Comparison of ENCODE assay signal across 11 cellular contexts in genomic region chr5:126464959-126465358, GRCh38. TPM values are rescaled to one million over a fixed set of nuclear protein-coding genes. Genes with fewer than 3 reads are reported as not detected.
DNase-seq lines count a peak whose midpoint lies in the region; ATAC-seq and TF ChIP-seq lines count a peak whose summit lies in the region.
"Had no signal": no experiment of that assay in that cellular context is flagged by ENCODE, and none has a peak within 500 bp of the region (broad histone marks: within the 10 kb centered on the region; RNA-seq: fewer than 3 reads in every experiment).

No MANE protein-coding gene starts in this region.

- in situ Hi-C loops in transverse colon (cut with MboI; ENCODE audit: low pct_ligation_motif_present in 1 of 4, low pct_unique_long_range_greater_than_20kb in 1 of 4, low sequenced_read_pairs in 3 of 4), result no loop called here

- intact Hi-C loops in left colon (cut with DNase I, micrococcal nuclease) (no loop called here), transverse colon (cut with DNase I; ENCODE audit: low total_unique reads) (no loop called here)

- DNase-seq in NCI-H1436 (lab: John Stamatoyannopoulos, UW) (peak; percentile 18), NCI-H1436 treated with DMSO at 0.1 percent for 48 hours (lab: John Stamatoyannopoulos, UW) (no peak), NCI-H774 (lab: John Stamatoyannopoulos, UW) (peak; percentile 79), left colon (peak; percentile 74 to 84), transverse colon (peak; percentile 82), epidermal melanocyte (ENCODE audit: insufficient read length, low spot score) (no peak), inferior parietal cortex (ENCODE audit: extremely low spot score) (no peak)
- DNase-seq: central memory CD4-positive, alpha-beta T cell; PC-9 had no signal

- no peak overlapping the region for H3K4me3 ChIP-seq in transverse colon
- H3K4me3 ChIP-seq: PC-9 had no signal

- TF ChIP-seq POLR2A in transverse colon (IDR thresholded peaks at IDR 0.05), result no peak

- H3K9me3 ChIP-seq in transverse colon, result no peaks in the 10 kb centered on the region

- peak; percentile 97 for ATAC-seq in left colon
- ATAC-seq in GM19455 (IDR thresholded peaks at IDR 0.05; ENCODE audit: unreplicated experiment), result no peak

- TF ChIP-seq EP300 in transverse colon (IDR thresholded peaks at IDR 0.05; ENCODE audit: low read depth), result no peak

- WGBS in transverse colon (ENCODE audit: low coverage in 1 of 2), 2 donors, result 35% methylated on average over 7 of the region's 7 CpGs; no CpG with 5 or more reads in 1 of the 2 donors

- H3K27ac ChIP-seq in transverse colon, result peak overlapping the region in 3 of 4 donors; percentile 36 to 60 (median 43)
- H3K27ac ChIP-seq: 22Rv1, PC-9 had no signal

- H3K27me3 ChIP-seq in transverse colon, result no peaks in the 10 kb centered on the region

- peaks cover 0 to 12% (median 4%) of the 10 kb centered on the region in 4 donors for H3K36me3 ChIP-seq in transverse colon

- peaks cover 13 to 39% (median 29%) of the 10 kb centered on the region in 4 donors for H3K4me1 ChIP-seq in transverse colon

- TF ChIP-seq CTCF in transverse colon (IDR thresholded peaks at IDR 0.05), result no peak

RNA-seq across cellular contexts. Expression of gene GRAMD2B, which starts 41.8 kb away (rescaled TPM):
- 10 to 100 TPM; 49.8 to 52.2 TPM for total RNA-seq in left colon
- total RNA-seq in transverse colon, result 100 to 1,000 TPM in 3 of 4 donors, 10 to 100 TPM in 1; 93.9 to 191 (median 161) TPM

Comparison
In these comparisons a context has a peak if more than half of its experiments do, and no peak if none do; other contexts are left out.
1. DNase-seq: peak in NCI-H1436 (single experiment), NCI-H774 (single experiment), left colon (2 of 2) and transverse colon (single experiment); none in NCI-H1436 treated with DMSO at 0.1 percent for 48 hours (single experiment), epidermal melanocyte (single experiment) and inferior parietal cortex (single experiment).